ENCODE assay signal across 8 cellular contexts in genomic region chr16:81447383-81448101, GRCh38. TPM values are rescaled to one million over a fixed set of nuclear protein-coding genes. Genes with fewer than 3 reads are reported as not detected.
DNase-seq lines count a peak whose midpoint lies in the region; ATAC-seq and TF ChIP-seq lines count a peak whose summit lies in the region.

No MANE protein-coding gene starts in this region.

- H3K9ac ChIP-seq in NT2/D1 (ENCODE audit: insufficient read length, low read depth) = peak overlapping the region; percentile 12
- no peak overlapping the region for H3K9ac ChIP-seq in neuronal stem cell (ENCODE audit: low read depth, low read length, poor library complexity)

- H2AK5ac ChIP-seq in neuronal stem cell (ENCODE audit: low read depth, low read length) = peak overlapping the region; percentile 7

- no peak overlapping the region for H3K4me2 ChIP-seq in neuronal stem cell (ENCODE audit: insufficient read depth, low read length, poor library complexity, severe bottlenecking)

- H3K27ac ChIP-seq in neuronal stem cell (replicated peaks; ENCODE audit: low read length) = no peak overlapping the region

- H3K9me3 ChIP-seq in NT2/D1 (ENCODE audit: insufficient read depth, low read length) (no peaks in the 10 kb centered on the region), neuronal stem cell (replicated peaks in 1 of 2; ENCODE audit: control insufficient read depth in 2 of 2, insufficient read depth in 1 of 2, low read depth in 1 of 2, low read length in 2 of 2) (peaks cover 0 to 2% of the 10 kb centered on the region in 2 donors)

- no peak overlapping the region for H4K91ac ChIP-seq in neuronal stem cell (ENCODE audit: low read depth, low read length, poor library complexity)

- ATAC-seq in HG02642 (IDR thresholded peaks at IDR 0.05; ENCODE audit: poor library complexity, unreplicated experiment) = no peak

- H3K4me1 ChIP-seq in NT2/D1 (ENCODE audit: insufficient read depth, insufficient read length) (peaks cover 36% of the 10 kb centered on the region), neuronal stem cell (ENCODE audit: control insufficient read depth in 2 of 2, insufficient read depth in 1 of 2, low read depth in 1 of 2, low read length in 2 of 2) (peaks cover 18 to 34% of the 10 kb centered on the region in 2 donors)

- H3K4me3 ChIP-seq in NT2/D1 (ENCODE audit: insufficient read length, low read depth) (no peak overlapping the region), neuronal stem cell (ENCODE audit: low read length in 2 of 2) (no peak overlapping the region)

- H3K9me3 Mint-ChIP-seq in endothelial cell (ENCODE audit: unreplicated experiment) = no peaks in the 10 kb centered on the region

- H3K23ac ChIP-seq in neuronal stem cell (ENCODE audit: low read depth, low read length, poor library complexity) = peak overlapping the region; percentile 20

- TF ChIP-seq CTCF in endothelial cell (IDR thresholded peaks at IDR 0.05; ENCODE audit: unreplicated experiment) = no peak

- no peak overlapping the region for H2BK120ac ChIP-seq in neuronal stem cell (ENCODE audit: low read depth, low read length)

- no peak overlapping the region for H3K18ac ChIP-seq in neuronal stem cell (ENCODE audit: low read length)

- no peak overlapping the region for H2BK5ac ChIP-seq in neuronal stem cell (ENCODE audit: low read length)

- H3K36me3 ChIP-seq in NT2/D1 (ENCODE audit: insufficient read depth, insufficient read length, low read length) = peaks cover 29% of the 10 kb centered on the region
- H3K36me3 ChIP-seq in neuronal stem cell (replicated peaks in 1 of 2; ENCODE audit: control insufficient read depth in 2 of 2, insufficient read depth in 2 of 2, low read length in 2 of 2) = no peaks in the 10 kb centered on the region

- H3K36me3 Mint-ChIP-seq in endothelial cell (ENCODE audit: low read depth, unreplicated experiment) = no peaks in the 10 kb centered on the region

- no peak overlapping the region for H2BK12ac ChIP-seq in neuronal stem cell (ENCODE audit: low read length)

- peak overlapping the region; percentile 48 for H3K27ac Mint-ChIP-seq in endothelial cell (ENCODE audit: unreplicated experiment)

- peaks cover 21% of the 10 kb centered on the region for H3K79me1 ChIP-seq in neuronal stem cell (ENCODE audit: low read depth, low read length)

- peaks cover 18% of the 10 kb centered on the region for H3K27me3 Mint-ChIP-seq in endothelial cell (ENCODE audit: unreplicated experiment)

- no peak overlapping the region for H2AFZ ChIP-seq in neuronal stem cell (ENCODE audit: low read length)

- DNase-seq in GF-D8 (lab: John Stamatoyannopoulos, UW) = peak; percentile 78
- DNase-seq in NT2/D1 (ENCODE audit: low read depth, low spot score) = no peak
- DNase-seq in endothelial cell (ENCODE audit: low spot score) = no peak
- no peak for DNase-seq in neuronal stem cell (ENCODE audit: low spot score)
- DNase-seq in dermis blood vessel endothelial cell = no peak
- DNase-seq in NCI-H524 treated with DMSO at 0.1 percent for 48 hours (lab: John Stamatoyannopoulos, UW) = no peak
- DNase-seq in DMS114 treated with DMSO at 0.1 percent for 48 hours (lab: John Stamatoyannopoulos, UW; ENCODE audit: unreplicated experiment) = no peak

- no CpG with 5 or more reads among the region's 17 CpGs for WGBS in neuronal stem cell (ENCODE audit: extremely low coverage in 2 of 2, insufficient read length in 2 of 2, insufficient replicate concordance in 1 of 2), 2 donors

- no peak overlapping the region for H4K8ac ChIP-seq in neuronal stem cell (ENCODE audit: low read depth, low read length)

- H2BK15ac ChIP-seq in neuronal stem cell (ENCODE audit: low read length) = no peak overlapping the region

- H3K27me3 ChIP-seq in NT2/D1 (ENCODE audit: insufficient read depth, insufficient read length) (peaks cover 10% of the 10 kb centered on the region), neuronal stem cell (ENCODE audit: control insufficient read depth in 3 of 3, insufficient read depth in 3 of 3, low read depth in 1 of 3, low read length in 3 of 3) (peaks cover 0 to 13% (median under 1%) of the 10 kb centered on the region in 3 experiments)

- H3K14ac ChIP-seq in neuronal stem cell (ENCODE audit: low read length) = no peak overlapping the region

- H3K4me3 Mint-ChIP-seq in endothelial cell (ENCODE audit: unreplicated experiment) = peak overlapping the region; percentile 97

- peaks cover 59% of the 10 kb centered on the region for H3K4me1 Mint-ChIP-seq in endothelial cell (ENCODE audit: unreplicated experiment)

- H3K4ac ChIP-seq in neuronal stem cell (ENCODE audit: low read length) = peak overlapping the region; percentile 41

RNA-seq across cellular contexts. Expression of gene CMIP, which starts 2.9 kb away (rescaled TPM):
- total RNA-seq in endothelial cell (ENCODE audit: unreplicated experiment) (98.9 TPM), dermis blood vessel endothelial cell (39.0 and 64.7 TPM in 2 replicates)
- polyA plus RNA-seq in neuronal stem cell (2013, experiment 1 of 2) = 29.4 TPM
- polyA plus RNA-seq in neuronal stem cell (2013, experiment 2 of 2) = 31.2 TPM
